Comparison of ENCODE assay signal across 2 cellular contexts in the genomic region with DNA sequence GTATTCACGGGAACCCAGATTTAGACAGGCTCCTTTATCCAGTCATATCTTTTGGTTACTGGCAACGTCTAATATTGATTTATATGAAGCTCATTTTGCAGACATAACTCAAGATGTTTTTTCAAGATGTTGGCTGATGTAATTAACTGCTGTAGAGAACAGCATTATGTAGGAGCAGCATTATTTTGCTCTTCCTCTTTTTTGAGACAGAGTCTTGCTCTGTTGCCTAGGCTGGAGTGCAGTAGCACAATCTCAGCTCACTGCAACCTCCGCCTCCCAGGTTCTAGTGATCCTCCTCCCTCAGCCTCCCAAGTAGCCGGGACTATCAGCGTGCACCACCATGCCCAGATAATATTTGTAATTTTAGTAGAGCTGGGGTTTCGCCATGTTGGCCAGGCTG.
TF ChIP-seq lines count a peak whose summit lies in the region.

No MANE protein-coding gene starts in this region.

TF ChIP-seq in HepG2, 621 proteins besides CTCF, POLR2A, EP300 and RAD21:
- TF ChIP-seq TCF12 (IDR thresholded peaks at IDR 0.05) (no peak), TCF12 (CRISPR knock-in tag; IDR thresholded peaks at IDR 0.05) (no peak)
- TF ChIP-seq, protein P1, sequence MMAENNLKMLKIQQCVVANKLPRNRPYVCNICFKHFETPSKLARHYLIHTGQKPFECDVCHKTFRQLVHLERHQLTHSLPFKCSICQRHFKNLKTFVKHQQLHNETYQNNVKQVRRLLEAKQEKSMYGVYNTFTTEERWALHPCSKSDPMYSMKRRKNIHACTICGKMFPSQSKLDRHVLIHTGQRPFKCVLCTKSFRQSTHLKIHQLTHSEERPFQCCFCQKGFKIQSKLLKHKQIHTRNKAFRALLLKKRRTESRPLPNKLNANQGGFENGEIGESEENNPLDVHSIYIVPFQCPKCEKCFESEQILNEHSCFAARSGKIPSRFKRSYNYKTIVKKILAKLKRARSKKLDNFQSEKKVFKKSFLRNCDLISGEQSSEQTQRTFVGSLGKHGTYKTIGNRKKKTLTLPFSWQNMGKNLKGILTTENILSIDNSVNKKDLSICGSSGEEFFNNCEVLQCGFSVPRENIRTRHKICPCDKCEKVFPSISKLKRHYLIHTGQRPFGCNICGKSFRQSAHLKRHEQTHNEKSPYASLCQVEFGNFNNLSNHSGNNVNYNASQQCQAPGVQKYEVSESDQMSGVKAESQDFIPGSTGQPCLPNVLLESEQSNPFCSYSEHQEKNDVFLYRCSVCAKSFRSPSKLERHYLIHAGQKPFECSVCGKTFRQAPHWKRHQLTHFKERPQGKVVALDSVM (CRISPR knock-in tag; IDR thresholded peaks at IDR 0.05): peak; percentile 20; the same call in 1 of the 2 replicates
TF ChIP-seq in HepG2: peak in this region for 1.

TF ChIP-seq in K562, 482 proteins besides CTCF, POLR2A, EP300 and RAD21:
- TF ChIP-seq MXI1 (IDR thresholded peaks at IDR 0.05; ENCODE audit: low read depth, low read length) (no peak), PHF20 (IDR thresholded peaks at IDR 0.05; ENCODE audit: partially characterized antibody) (no peak), SIRT6 (IDR thresholded peaks at IDR 0.05; ENCODE audit: low read depth, low read length) (no peak), SPI1 (IDR thresholded peaks at IDR 0.05; ENCODE audit: borderline replicate concordance, low read depth, low read length) (peak; percentile 41; the same call in 1 of the 2 replicates)
- TF ChIP-seq, protein P2, sequence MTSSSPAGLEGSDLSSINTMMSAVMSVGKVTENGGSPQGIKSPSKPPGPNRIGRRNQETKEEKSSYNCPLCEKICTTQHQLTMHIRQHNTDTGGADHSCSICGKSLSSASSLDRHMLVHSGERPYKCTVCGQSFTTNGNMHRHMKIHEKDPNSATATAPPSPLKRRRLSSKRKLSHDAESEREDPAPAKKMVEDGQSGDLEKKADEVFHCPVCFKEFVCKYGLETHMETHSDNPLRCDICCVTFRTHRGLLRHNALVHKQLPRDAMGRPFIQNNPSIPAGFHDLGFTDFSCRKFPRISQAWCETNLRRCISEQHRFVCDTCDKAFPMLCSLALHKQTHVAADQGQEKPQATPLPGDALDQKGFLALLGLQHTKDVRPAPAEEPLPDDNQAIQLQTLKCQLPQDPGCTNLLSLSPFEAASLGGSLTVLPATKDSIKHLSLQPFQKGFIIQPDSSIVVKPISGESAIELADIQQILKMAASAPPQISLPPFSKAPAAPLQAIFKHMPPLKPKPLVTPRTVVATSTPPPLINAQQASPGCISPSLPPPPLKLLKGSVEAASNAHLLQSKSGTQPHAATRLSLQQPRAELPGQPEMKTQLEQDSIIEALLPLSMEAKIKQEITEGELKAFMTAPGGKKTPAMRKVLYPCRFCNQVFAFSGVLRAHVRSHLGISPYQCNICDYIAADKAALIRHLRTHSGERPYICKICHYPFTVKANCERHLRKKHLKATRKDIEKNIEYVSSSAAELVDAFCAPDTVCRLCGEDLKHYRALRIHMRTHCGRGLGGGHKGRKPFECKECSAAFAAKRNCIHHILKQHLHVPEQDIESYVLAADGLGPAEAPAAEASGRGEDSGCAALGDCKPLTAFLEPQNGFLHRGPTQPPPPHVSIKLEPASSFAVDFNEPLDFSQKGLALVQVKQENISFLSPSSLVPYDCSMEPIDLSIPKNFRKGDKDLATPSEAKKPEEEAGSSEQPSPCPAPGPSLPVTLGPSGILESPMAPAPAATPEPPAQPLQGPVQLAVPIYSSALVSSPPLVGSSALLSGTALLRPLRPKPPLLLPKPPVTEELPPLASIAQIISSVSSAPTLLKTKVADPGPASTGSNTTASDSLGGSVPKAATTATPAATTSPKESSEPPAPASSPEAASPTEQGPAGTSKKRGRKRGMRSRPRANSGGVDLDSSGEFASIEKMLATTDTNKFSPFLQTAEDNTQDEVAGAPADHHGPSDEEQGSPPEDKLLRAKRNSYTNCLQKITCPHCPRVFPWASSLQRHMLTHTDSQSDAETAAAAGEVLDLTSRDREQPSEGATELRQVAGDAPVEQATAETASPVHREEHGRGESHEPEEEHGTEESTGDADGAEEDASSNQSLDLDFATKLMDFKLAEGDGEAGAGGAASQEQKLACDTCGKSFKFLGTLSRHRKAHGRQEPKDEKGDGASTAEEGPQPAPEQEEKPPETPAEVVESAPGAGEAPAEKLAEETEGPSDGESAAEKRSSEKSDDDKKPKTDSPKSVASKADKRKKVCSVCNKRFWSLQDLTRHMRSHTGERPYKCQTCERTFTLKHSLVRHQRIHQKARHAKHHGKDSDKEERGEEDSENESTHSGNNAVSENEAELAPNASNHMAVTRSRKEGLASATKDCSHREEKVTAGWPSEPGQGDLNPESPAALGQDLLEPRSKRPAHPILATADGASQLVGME (CRISPR knock-in tag; IDR thresholded peaks at IDR 0.05): no peak
- TF ChIP-seq, protein P3, sequence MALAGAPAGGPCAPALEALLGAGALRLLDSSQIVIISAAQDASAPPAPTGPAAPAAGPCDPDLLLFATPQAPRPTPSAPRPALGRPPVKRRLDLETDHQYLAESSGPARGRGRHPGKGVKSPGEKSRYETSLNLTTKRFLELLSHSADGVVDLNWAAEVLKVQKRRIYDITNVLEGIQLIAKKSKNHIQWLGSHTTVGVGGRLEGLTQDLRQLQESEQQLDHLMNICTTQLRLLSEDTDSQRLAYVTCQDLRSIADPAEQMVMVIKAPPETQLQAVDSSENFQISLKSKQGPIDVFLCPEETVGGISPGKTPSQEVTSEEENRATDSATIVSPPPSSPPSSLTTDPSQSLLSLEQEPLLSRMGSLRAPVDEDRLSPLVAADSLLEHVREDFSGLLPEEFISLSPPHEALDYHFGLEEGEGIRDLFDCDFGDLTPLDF (CRISPR knock-in tag; IDR thresholded peaks at IDR 0.05): no peak
